Comparison of ENCODE assay signal across 21 cellular contexts in the genomic region with DNA sequence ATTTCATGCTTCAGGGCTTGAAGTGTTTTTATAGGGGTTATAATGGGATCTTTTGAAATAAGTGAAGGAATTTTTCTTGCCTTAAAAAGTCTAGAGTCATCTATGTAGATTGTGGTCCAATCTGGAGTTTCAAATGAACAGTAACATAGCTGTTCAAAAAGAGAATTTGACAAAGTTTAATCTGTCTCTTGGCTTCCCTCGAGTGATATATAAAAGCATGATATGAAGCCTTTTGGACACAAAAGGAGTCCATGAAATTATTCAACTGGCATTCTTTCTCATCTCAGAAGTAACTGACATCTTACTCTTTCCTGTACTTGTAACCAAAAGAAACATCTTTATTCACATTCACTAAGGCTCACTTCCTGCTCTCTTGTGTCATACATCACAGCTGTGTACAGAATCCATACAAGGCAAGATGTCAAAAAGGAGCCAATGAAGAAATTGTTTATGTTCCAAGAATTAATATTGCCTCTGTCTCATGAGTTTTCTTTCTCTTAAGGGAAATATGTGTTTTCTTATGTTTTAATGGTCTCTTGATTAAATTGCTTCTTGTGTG.
A peak's percentile ranks its signal among the peaks of the same experiment; 100 is the strongest.
DNase-seq lines count a peak whose midpoint lies in the region; ATAC-seq, FAIRE-seq and TF ChIP-seq lines count a peak whose summit lies in the region.
"Had no signal": no experiment of that assay in that cellular context is flagged by ENCODE, and none has a peak within 500 bp of the region (broad histone marks: within the 10 kb centered on the region; RNA-seq: fewer than 3 reads in every experiment).

No MANE protein-coding gene starts in this region.

- H3K27ac ChIP-seq in SU-DHL-6 (ENCODE audit: low read depth, low read length): no peak overlapping the region
- no peak overlapping the region for H3K27ac ChIP-seq in keratinocyte (ENCODE audit: control insufficient read depth, insufficient read depth, low read length)
- H3K27ac ChIP-seq in kidney (ENCODE audit: low read depth in 2 of 2, low read length in 2 of 2): no peak overlapping the region
- H3K27ac ChIP-seq: coronary artery, stomach, vagina, VCaP had no signal

- TF ChIP-seq CTCF in SU-DHL-6 (IDR thresholded peaks at IDR 0.05; ENCODE audit: insufficient read depth, low read length, poor library complexity, severe bottlenecking): no peak
- no peak for TF ChIP-seq CTCF in keratinocyte (optimal IDR thresholded peaks at IDR 0.05 in 1 of 3, IDR thresholded peaks at IDR 0.05 in 1 of 3, conservative IDR thresholded peaks at IDR 0.05 in 1 of 3; ENCODE audit: extremely low read depth in 1 of 3, insufficient read depth in 2 of 3, low read length in 3 of 3)
- TF ChIP-seq CTCF in kidney (IDR thresholded peaks at IDR 0.05; ENCODE audit: borderline replicate concordance, extremely low read depth, insufficient read depth): no peak

- H3K27ac Mint-ChIP-seq in activated CD4-positive, alpha-beta memory T cell treated with anti-CD3 and anti-CD28 coated beads, Interleukin-2, amount 10 ng/mL, durations not matched to agents 7 days and 5 days: no peak overlapping the region
- H3K27ac Mint-ChIP-seq: progenitor cell of endocrine pancreas, T-cell had no signal

- no peaks in the 10 kb centered on the region for H3K9me1 ChIP-seq in keratinocyte (ENCODE audit: control insufficient read depth, extremely low read depth, insufficient read depth, low read length)

- no peaks in the 10 kb centered on the region for H3K9me3 ChIP-seq in SU-DHL-6 (ENCODE audit: insufficient read depth, low read length)
- H3K9me3 ChIP-seq in keratinocyte (ENCODE audit: control insufficient read depth, low read depth, low read length): no peaks in the 10 kb centered on the region
- no peaks in the 10 kb centered on the region for H3K9me3 ChIP-seq in kidney (ENCODE audit: control insufficient read depth in 1 of 2, low read length in 2 of 2)
- H3K9me3 ChIP-seq: Caco-2, vagina had no signal

- POLR2A ChIA-PET in activated CD4-positive, alpha-beta memory T cell treated with anti-CD3 and anti-CD28 coated beads, Interleukin-2, amount 10 ng/mL, durations not matched to agents 7 days and 5 days (lab: Charles Lee): no interaction called here

- H3K4me1 Mint-ChIP-seq in activated CD4-positive, alpha-beta memory T cell treated with anti-CD3 and anti-CD28 coated beads, Interleukin-2, amount 10 ng/mL, durations not matched to agents 7 days and 5 days: peaks cover 7% of the 10 kb centered on the region

- H3K27me3 ChIP-seq in SU-DHL-6 (ENCODE audit: low read length) (no peaks in the 10 kb centered on the region), keratinocyte (ENCODE audit: control insufficient read depth, extremely low read depth, insufficient read depth, low read length) (no peaks in the 10 kb centered on the region)
- H3K27me3 ChIP-seq: stomach, vagina had no signal

- no peaks in the 10 kb centered on the region for H3K9me2 ChIP-seq in SU-DHL-6 (replicated peaks; ENCODE audit: insufficient read depth, low read length)

- CTCF ChIA-PET in activated CD4-positive, alpha-beta memory T cell treated with anti-CD3 and anti-CD28 coated beads, Interleukin-2, amount 10 ng/mL, durations not matched to agents 7 days and 5 days (lab: Charles Lee): no interaction called here

- no peak overlapping the region for H3K4me3 ChIP-seq in SU-DHL-6 (ENCODE audit: insufficient read depth, low read length, poor library complexity, severe bottlenecking)
- H3K4me3 ChIP-seq in keratinocyte (ENCODE audit: control insufficient read depth in 2 of 3, extremely low read depth in 1 of 3, insufficient read depth in 2 of 3, low read depth in 1 of 3, low read length in 3 of 3): no peak overlapping the region
- H3K4me3 ChIP-seq in kidney (ENCODE audit: low read length in 2 of 2): no peak overlapping the region
- H3K4me3 ChIP-seq: coronary artery, stomach, vagina had no signal

- peaks cover under 1% of the 10 kb centered on the region for H3K27me3 Mint-ChIP-seq in activated CD4-positive, alpha-beta memory T cell treated with anti-CD3 and anti-CD28 coated beads, Interleukin-2, amount 10 ng/mL, durations not matched to agents 7 days and 5 days
- H3K27me3 Mint-ChIP-seq: progenitor cell of endocrine pancreas, T-cell had no signal

- no peaks in the 10 kb centered on the region for H3K79me2 ChIP-seq in SU-DHL-6 (ENCODE audit: insufficient read depth, low read length)
- H3K79me2 ChIP-seq in keratinocyte (ENCODE audit: control insufficient read depth, insufficient read depth, low read length): no peaks in the 10 kb centered on the region

- FAIRE-seq in keratinocyte (lab: Jason Lieb, UNC): peak; percentile 13
- FAIRE-seq in kidney (lab: Jason Lieb, UNC): no peak

- no peaks in the 10 kb centered on the region for H3F3A ChIP-seq in SU-DHL-6 (ENCODE audit: insufficient read depth)

- H3K4me1 ChIP-seq in keratinocyte (ENCODE audit: control insufficient read depth, extremely low read depth, insufficient read depth, low read length) (no peaks in the 10 kb centered on the region), kidney (ENCODE audit: control insufficient read depth in 1 of 2, insufficient read depth in 1 of 2, low read depth in 1 of 2, low read length in 2 of 2) (no peaks in the 10 kb centered on the region)
- H3K4me1 ChIP-seq: Caco-2, stomach, vagina had no signal

- H3K36me3 ChIP-seq in SU-DHL-6 (ENCODE audit: low read length) (no peaks in the 10 kb centered on the region; the same call in 1 of the 2 replicates), keratinocyte (ENCODE audit: control insufficient read depth in 2 of 2, extremely low read depth in 1 of 2, insufficient read depth in 2 of 2, low read length in 2 of 2) (no peaks in the 10 kb centered on the region), kidney (ENCODE audit: control insufficient read depth in 1 of 2, insufficient read depth in 2 of 2, low read length in 2 of 2) (no peaks in the 10 kb centered on the region)
- H3K36me3 ChIP-seq: stomach, vagina had no signal

- H3K9me3 Mint-ChIP-seq in activated CD4-positive, alpha-beta memory T cell treated with anti-CD3 and anti-CD28 coated beads, Interleukin-2, amount 10 ng/mL, durations not matched to agents 7 days and 5 days: no peaks in the 10 kb centered on the region
- H3K9me3 Mint-ChIP-seq: T-cell had no signal

- no peak overlapping the region for H3K4me2 ChIP-seq in SU-DHL-6 (ENCODE audit: low read depth, low read length, poor library complexity, severe bottlenecking)
- no peak overlapping the region for H3K4me2 ChIP-seq in keratinocyte (ENCODE audit: control insufficient read depth, extremely low read depth, insufficient read depth, low read depth, low read length)

- DNase-seq in DMS53 treated with DMSO at 0.1 percent for 48 hours (lab: John Stamatoyannopoulos, UW; ENCODE audit: unreplicated experiment) (peak; percentile 15), keratinocyte (ENCODE audit: low read depth, low spot score) (no peak), NCI-H226 (no peak), kidney (no peak)
- DNase-seq in activated CD4-positive, alpha-beta memory T cell treated with anti-CD3 and anti-CD28 coated beads, Interleukin-2, amount 10 ng/mL, durations not matched to agents 7 days and 5 days: no peak
- DNase-seq: activated gamma-delta T cell treated with Interleukin-2 at 50 U/mL for 16 hours, Caco-2, erythroblast, GDM1, left colon, NCI-H1694, NCI-H524 treated with DMSO at 0.1 percent for 48 hours, stomach, T-cell had no signal

- H2AFZ ChIP-seq in SU-DHL-6 (ENCODE audit: low read depth, low read length, severe bottlenecking) (peak overlapping the region; percentile 63), keratinocyte (ENCODE audit: control insufficient read depth, low read length) (no peak overlapping the region)

- intact Hi-C loops in kidney (cut with DNase I): no loop called here

- H4K20me1 ChIP-seq in SU-DHL-6 (ENCODE audit: low read depth, low read length) (no peaks in the 10 kb centered on the region), keratinocyte (ENCODE audit: control insufficient read depth, extremely low read depth, insufficient read depth, low read length) (no peaks in the 10 kb centered on the region)

- dilution Hi-C loops in keratinocyte (cut with MboI; ENCODE audit: extremely low pct_ligation_motif_present, low sequenced_read_pairs): no loop called here

- H3K9ac ChIP-seq in SU-DHL-6 (ENCODE audit: low read length) (no peak overlapping the region), keratinocyte (ENCODE audit: control insufficient read depth, extremely low read depth, insufficient read depth, low read length) (no peak overlapping the region), kidney (ENCODE audit: low read length in 2 of 2) (no peak overlapping the region)

- H3K4me3 Mint-ChIP-seq in activated CD4-positive, alpha-beta memory T cell treated with anti-CD3 and anti-CD28 coated beads, Interleukin-2, amount 10 ng/mL, durations not matched to agents 7 days and 5 days: no peak overlapping the region
- H3K4me3 Mint-ChIP-seq: T-cell had no signal

- H3K36me3 Mint-ChIP-seq in activated CD4-positive, alpha-beta memory T cell treated with anti-CD3 and anti-CD28 coated beads, Interleukin-2, amount 10 ng/mL, durations not matched to agents 7 days and 5 days (ENCODE audit: low read depth): no peaks in the 10 kb centered on the region
- H3K36me3 Mint-ChIP-seq: T-cell had no signal

- ATAC-seq in HG03103 (IDR thresholded peaks at IDR 0.05; ENCODE audit: low read depth, unreplicated experiment) (peak; percentile 55), GM18861 (IDR thresholded peaks at IDR 0.05; ENCODE audit: unreplicated experiment) (no peak)
- ATAC-seq: left colon had no signal
